ENCODE assay signal across 8 cellular contexts in genomic region chr10:73358331-73359279, GRCh38. TPM values are rescaled to one million over a fixed set of nuclear protein-coding genes. Genes with fewer than 3 reads are reported as not detected.
DNase-seq lines count a peak whose midpoint lies in the region; ATAC-seq lines count a peak whose summit lies in the region.

CFAP70 (minus strand) TSS chr10:73358864; CDS start chr10:73354796, 4,068 bp downstream.

- H3K36me3 Mint-ChIP-seq in activated CD4-positive, alpha-beta T cell treated with anti-CD3 and anti-CD28 coated beads, Interleukin-2, amount 10 ng/mL, durations not matched to agents 7 days and 5 days (ENCODE audit: low read depth), result peaks cover 2% of the 10 kb centered on the region
- peaks cover 6% of the 10 kb centered on the region for H3K36me3 Mint-ChIP-seq in dendritic cell treated with granulocyte-macrophage colony-stimulating factor and Interleukin-4, amounts not matched to agents 40 ng/mL and 50 ng/mL, for 4 days (ENCODE audit: low read depth)

- peak within 1 kb of the TSS; percentile 84 for H3K27ac Mint-ChIP-seq in activated CD4-positive, alpha-beta T cell treated with anti-CD3 and anti-CD28 coated beads, Interleukin-2, amount 10 ng/mL, durations not matched to agents 7 days and 5 days
- peak within 1 kb of the TSS; percentile 92 for H3K27ac Mint-ChIP-seq in dendritic cell treated with granulocyte-macrophage colony-stimulating factor and Interleukin-4, amounts not matched to agents 40 ng/mL and 50 ng/mL, for 4 days

- ATAC-seq in HG03460 (IDR thresholded peaks at IDR 0.05; ENCODE audit: unreplicated experiment), result peak; percentile 86

- CTCF ChIA-PET in activated CD4-positive, alpha-beta T cell treated with anti-CD3 and anti-CD28 coated beads, Interleukin-2, amount 10 ng/mL, durations not matched to agents 7 days and 5 days (lab: Charles Lee), result interaction anchor here (0.8 kb wide), 1 partner anchor 98 kb away, joined by 3 read pairs; no protein-coding TSS in a partner anchor

- intact Hi-C loops in dendritic cell treated with granulocyte-macrophage colony-stimulating factor and Interleukin-4, amounts not matched to agents 40 ng/mL and 50 ng/mL, for 4 days (cut with micrococcal nuclease), result loop anchor here (5.0 kb wide), 1 partner anchor 106 kb away; the partner anchor contains the start of gene MRPS16

- DNase-seq in Ammon's horn (ENCODE audit: low spot score) (peak; percentile 92), GM19240 (ENCODE audit: insufficient read length, low spot score) (peak; percentile 85), NCI-H526 treated with DMSO at 0.1 percent for 48 hours (lab: John Stamatoyannopoulos, UW) (peak; percentile 82), left kidney (ENCODE audit: low read depth, low spot score) (peak; percentile 99)
- peak; percentile 96 for DNase-seq in activated CD4-positive, alpha-beta T cell treated with anti-CD3 and anti-CD28 coated beads, Interleukin-2, amount 10 ng/mL, durations not matched to agents 7 days and 5 days
- peak; percentile 80 to 83 for DNase-seq in stimulated activated CD4-positive, alpha-beta T cell treated with anti-CD3 and anti-CD28 coated beads, Interleukin-1b, Interleukin-23, amount 100 ng/mL, for 4 hours (ENCODE audit: low read depth in 2 of 2)

- peak within 1 kb of the TSS; percentile 89 for H3K4me3 Mint-ChIP-seq in activated CD4-positive, alpha-beta T cell treated with anti-CD3 and anti-CD28 coated beads, Interleukin-2, amount 10 ng/mL, durations not matched to agents 7 days and 5 days
- H3K4me3 Mint-ChIP-seq in dendritic cell treated with granulocyte-macrophage colony-stimulating factor and Interleukin-4, amounts not matched to agents 40 ng/mL and 50 ng/mL, for 4 days, result peak within 1 kb of the TSS; percentile 91

- H3K27me3 Mint-ChIP-seq in activated CD4-positive, alpha-beta T cell treated with anti-CD3 and anti-CD28 coated beads, Interleukin-2, amount 10 ng/mL, durations not matched to agents 7 days and 5 days, result peaks cover 2% of the 10 kb centered on the region
- peaks cover 12% of the 10 kb centered on the region for H3K27me3 Mint-ChIP-seq in dendritic cell treated with granulocyte-macrophage colony-stimulating factor and Interleukin-4, amounts not matched to agents 40 ng/mL and 50 ng/mL, for 4 days

- POLR2A ChIA-PET in activated CD4-positive, alpha-beta T cell treated with anti-CD3 and anti-CD28 coated beads, Interleukin-2, amount 10 ng/mL, durations not matched to agents 7 days and 5 days (lab: Charles Lee), result interaction anchor here (0.6 to 0.7 kb wide), 3 partner anchors 42 to 469 kb away, joined by 3 to 4 read pairs (median 3); no protein-coding TSS in a partner anchor

- no peaks in the 10 kb centered on the region for H3K9me3 Mint-ChIP-seq in activated CD4-positive, alpha-beta T cell treated with anti-CD3 and anti-CD28 coated beads, Interleukin-2, amount 10 ng/mL, durations not matched to agents 7 days and 5 days
- no peaks in the 10 kb centered on the region for H3K9me3 Mint-ChIP-seq in dendritic cell treated with granulocyte-macrophage colony-stimulating factor and Interleukin-4, amounts not matched to agents 40 ng/mL and 50 ng/mL, for 4 days

- peaks cover 16% of the 10 kb centered on the region for H3K4me1 Mint-ChIP-seq in activated CD4-positive, alpha-beta T cell treated with anti-CD3 and anti-CD28 coated beads, Interleukin-2, amount 10 ng/mL, durations not matched to agents 7 days and 5 days
- peaks cover 28% of the 10 kb centered on the region for H3K4me1 Mint-ChIP-seq in dendritic cell treated with granulocyte-macrophage colony-stimulating factor and Interleukin-4, amounts not matched to agents 40 ng/mL and 50 ng/mL, for 4 days (ENCODE audit: low read depth)

RNA-seq across cellular contexts. Expression of gene CFAP70, which starts in this region (rescaled TPM):
- total RNA-seq in activated CD4-positive, alpha-beta T cell treated with anti-CD3 and anti-CD28 coated beads, Interleukin-2, amount 10 ng/mL, durations not matched to agents 7 days and 5 days, result under 1 TPM; 0.57 to 0.75 TPM

Comparison
In these comparisons a context has a peak if more than half of its experiments do, and no peak if none do; other contexts are left out.
1. Peak in every context shown above with its lines: DNase-seq and ATAC-seq.
2. Peak in DNase-seq in activated CD4-positive, alpha-beta T cell treated with anti-CD3 and anti-CD28 coated beads, Interleukin-2, amount 10 ng/mL, durations not matched to agents 7 days and 5 days; RNA of the gene not detected or under 1 TPM.